ENCODE assay signal across 1 cellular context in the genomic region with DNA sequence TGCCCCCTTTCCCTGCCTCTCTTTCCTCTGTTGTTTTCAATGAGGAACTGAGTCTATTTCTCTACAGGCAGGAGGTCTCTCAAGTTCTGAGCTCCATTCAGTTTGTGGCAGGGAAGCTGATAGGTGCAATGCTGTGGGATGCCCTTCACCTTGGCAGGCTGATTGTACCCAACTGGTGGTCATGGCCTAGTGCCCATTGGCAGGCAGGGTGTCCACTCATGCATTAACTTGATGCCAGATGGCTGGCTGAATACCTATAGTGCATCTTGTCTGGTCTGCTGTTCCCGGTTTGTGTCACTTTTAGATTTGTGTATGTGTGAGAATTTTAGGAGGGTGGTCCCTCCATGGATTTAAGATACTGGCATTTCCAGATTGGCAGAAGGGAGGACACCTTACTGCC.
TF ChIP-seq lines count a peak whose summit lies in the region.

No MANE protein-coding gene starts in this region.

TF ChIP-seq in endothelial cell of umbilical vein, 7 proteins besides CTCF, POLR2A, EP300 and RAD21:
- TF ChIP-seq MYC (IDR thresholded peaks at IDR 0.05; ENCODE audit: low read depth, low read length) (no peak), GATA2 (IDR thresholded peaks at IDR 0.05; ENCODE audit: insufficient read depth, insufficient read length, low read depth, low read length) (no peak), JUN (IDR thresholded peaks at IDR 0.05; ENCODE audit: borderline replicate concordance, insufficient read depth, insufficient read length, low read depth) (no peak), EZH2 (IDR thresholded peaks at IDR 0.05; ENCODE audit: borderline replicate concordance, low read depth, low read length, severe bottlenecking) (no peak)
- TF ChIP-seq, protein P1, sequence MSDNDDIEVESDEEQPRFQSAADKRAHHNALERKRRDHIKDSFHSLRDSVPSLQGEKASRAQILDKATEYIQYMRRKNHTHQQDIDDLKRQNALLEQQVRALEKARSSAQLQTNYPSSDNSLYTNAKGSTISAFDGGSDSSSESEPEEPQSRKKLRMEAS (IDR thresholded peaks at IDR 0.05; ENCODE audit: insufficient read depth, insufficient read length): no peak
